In the genomic region with DNA sequence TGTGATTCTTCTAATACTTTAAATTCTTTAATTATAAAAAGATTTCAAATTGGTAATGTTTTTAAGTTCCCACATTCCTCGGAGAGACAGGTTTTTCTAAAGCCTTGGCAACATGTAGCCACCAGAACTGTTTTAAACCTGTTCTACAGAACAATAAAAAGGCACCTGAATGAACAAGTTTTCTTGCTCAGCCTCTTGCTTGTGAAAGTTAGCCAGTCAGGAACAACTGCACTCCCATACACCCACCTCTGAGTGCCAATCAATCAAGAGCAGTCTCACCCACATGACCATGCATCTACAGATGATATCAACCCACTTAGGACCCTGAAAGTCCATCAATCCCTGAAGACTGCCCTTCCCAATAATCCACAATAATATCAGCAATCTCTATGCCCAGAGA, we compare ENCODE assay signal across 1 cellular context.
A peak's percentile ranks its signal among the peaks of the same experiment; 100 is the strongest.
TF ChIP-seq lines count a peak whose summit lies in the region.

No MANE protein-coding gene starts in this region.

TF ChIP-seq in GM12878, 131 proteins besides CTCF, POLR2A, EP300 and RAD21:
- TF ChIP-seq PKNOX1 (IDR thresholded peaks at IDR 0.05) (0 out of 2 replicates have a peak, but pooled peaks have one; percentile 26), SMARCA5 (IDR thresholded peaks at IDR 0.05) (no peak)
